Comparison of ENCODE assay signal across 15 cellular contexts in the genomic region with DNA sequence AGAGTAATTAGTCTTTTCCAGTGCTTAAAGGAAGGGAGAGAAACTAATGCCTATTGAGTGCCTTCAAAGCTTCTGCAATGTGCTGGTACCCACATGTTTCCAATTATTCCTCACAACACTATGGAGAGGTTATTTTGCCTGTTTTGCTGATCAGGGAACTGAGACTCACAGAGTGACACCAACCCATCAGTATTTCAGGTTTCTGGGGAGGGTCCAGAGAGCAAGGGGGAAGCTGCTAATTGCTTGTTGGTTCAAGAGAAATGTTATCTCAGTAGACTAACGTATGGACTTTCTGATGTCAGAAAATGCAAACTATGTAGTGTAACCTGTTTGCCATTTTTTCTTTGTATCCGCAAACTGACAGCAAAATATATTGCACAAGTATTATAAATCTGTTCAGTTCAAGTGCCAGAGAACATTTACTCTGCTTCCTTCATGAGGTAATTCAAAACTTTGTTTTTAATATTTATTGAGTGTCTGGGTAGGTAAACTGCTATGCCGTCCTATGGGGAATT.
DNase-seq lines count a peak whose midpoint lies in the region; ATAC-seq and TF ChIP-seq lines count a peak whose summit lies in the region.
"Had no signal": no experiment of that assay in that cellular context is flagged by ENCODE, and none has a peak within 500 bp of the region (broad histone marks: within the 10 kb centered on the region; RNA-seq: fewer than 3 reads in every experiment).

No MANE protein-coding gene starts in this region.

- no peak overlapping the region for H2BK120ac ChIP-seq in trophoblast cell (ENCODE audit: insufficient read depth, low read length, poor library complexity)

- H3K79me1 ChIP-seq in trophoblast cell (ENCODE audit: low read length), result peaks cover 50% of the 10 kb centered on the region

- no peak overlapping the region for H3K23ac ChIP-seq in trophoblast cell (ENCODE audit: low read length)

- no peak overlapping the region for H2AK5ac ChIP-seq in trophoblast cell (ENCODE audit: low read length)

- H3K4me3 ChIP-seq in SK-N-SH (ENCODE audit: low read depth in 2 of 2, low read length in 1 of 2), result no peak overlapping the region
- no peak overlapping the region for H3K4me3 ChIP-seq in hepatocyte
- no peak overlapping the region for H3K4me3 ChIP-seq in trophoblast cell (ENCODE audit: low read depth, low read length)
- H3K4me3 ChIP-seq in suprapubic skin, result no peak overlapping the region
- H3K4me3 ChIP-seq: BLaER1, HAP-1 had no signal

- H3K27ac Mint-ChIP-seq in endothelial cell (ENCODE audit: unreplicated experiment), result no peak overlapping the region
- H3K27ac Mint-ChIP-seq: CD14-positive monocyte; CD4-positive, alpha-beta memory T cell had no signal

- H2BK12ac ChIP-seq in trophoblast cell (ENCODE audit: low read length), result no peak overlapping the region

- peak overlapping the region in 1 of 2 experiments; percentile 1; a peak in 1 of 4 replicates for H3K27ac ChIP-seq in SK-N-SH (ENCODE audit: low read depth in 2 of 2, low read length in 1 of 2)
- peak overlapping the region; percentile 65 for H3K27ac ChIP-seq in hepatocyte
- peak overlapping the region; percentile 72 for H3K27ac ChIP-seq in trophoblast cell (ENCODE audit: low read depth, low read length)
- H3K27ac ChIP-seq in suprapubic skin, result no peak overlapping the region
- H3K27ac ChIP-seq: BLaER1 had no signal

- peaks cover 2% of the 10 kb centered on the region for H3K27me3 Mint-ChIP-seq in endothelial cell (ENCODE audit: unreplicated experiment)

- H4K12ac ChIP-seq in trophoblast cell (ENCODE audit: low read depth, low read length), result no peak overlapping the region

- H3K4ac ChIP-seq in trophoblast cell (ENCODE audit: low read depth, low read length), result no peak overlapping the region

- H3K4me1 ChIP-seq in SK-N-SH (ENCODE audit: control insufficient read depth in 1 of 2, insufficient read depth in 2 of 2, low read depth in 1 of 2, low read length in 1 of 2), result peaks cover 0 to 34% of the 10 kb centered on the region in 2 experiments; a peak in 2 of 4 replicates
- H3K4me1 ChIP-seq in hepatocyte (ENCODE audit: insufficient read depth), result peaks cover 36% of the 10 kb centered on the region
- peaks cover 28 to 33% of the 10 kb centered on the region in 2 experiments for H3K4me1 ChIP-seq in trophoblast cell (ENCODE audit: control insufficient read depth in 1 of 2, insufficient read depth in 2 of 2, low read length in 2 of 2)
- peaks cover 8% of the 10 kb centered on the region for H3K4me1 ChIP-seq in suprapubic skin

- CTCF ChIA-PET in SK-N-SH (lab: Yijun Ruan, JAX), result interaction anchor here (1.6 to 2.4 kb wide), 2 partner anchors 45 to 196 kb away, joined by 3 to 14 read pairs; no protein-coding TSS in a partner anchor

- H3K9me2 ChIP-seq in SK-N-SH (no peaks in the 10 kb centered on the region), hepatocyte (replicated peaks; ENCODE audit: insufficient read depth) (no peaks in the 10 kb centered on the region)

- H3K4me2 ChIP-seq in SK-N-SH (no peak overlapping the region), hepatocyte (peak overlapping the region; percentile 3), trophoblast cell (ENCODE audit: low read length) (peak overlapping the region; percentile 36)
- H3K4me2 ChIP-seq: BLaER1 had no signal

- H3K9ac ChIP-seq in SK-N-SH (no peak overlapping the region), trophoblast cell (ENCODE audit: low read length) (no peak overlapping the region)
- H3K9ac ChIP-seq: BLaER1 had no signal

- DNase-seq in SK-N-SH (peak; percentile 42), hepatocyte (ENCODE audit: low spot score) (no peak), trophoblast cell (peak; percentile 96 to 99), endothelial cell (ENCODE audit: low spot score) (no peak), NCI-H82 treated with DMSO at 0.1 percent for 48 hours (lab: John Stamatoyannopoulos, UW; ENCODE audit: unreplicated experiment) (no peak), suprapubic skin (ENCODE audit: low spot score in 2 of 2) (no peak)
- DNase-seq: 8988T; Calu3; CD4-positive, alpha-beta memory T cell; DMS79 treated with DMSO at 0.1 percent for 48 hours; GF-D8 had no signal

- no peak for TF ChIP-seq POLR2A in suprapubic skin (IDR thresholded peaks at IDR 0.05)

- H3K36me3 ChIP-seq in SK-N-SH (replicated peaks in 1 of 2; ENCODE audit: control insufficient read depth in 1 of 2, insufficient read depth in 2 of 2, low read length in 1 of 2), result no peaks in the 10 kb centered on the region
- H3K36me3 ChIP-seq in hepatocyte (replicated peaks; ENCODE audit: insufficient read depth, low read depth), result no peaks in the 10 kb centered on the region
- H3K36me3 ChIP-seq in trophoblast cell (ENCODE audit: control insufficient read depth in 1 of 2, insufficient read depth in 2 of 2, low read length in 2 of 2), result no peaks in the 10 kb centered on the region
- H3K36me3 ChIP-seq in suprapubic skin, result no peaks in the 10 kb centered on the region
- H3K36me3 ChIP-seq: BLaER1, HAP-1 had no signal

- H3F3A ChIP-seq in SK-N-SH (replicated peaks; ENCODE audit: insufficient read depth), result no peaks in the 10 kb centered on the region

- H3K14ac ChIP-seq in trophoblast cell (ENCODE audit: low read length), result no peak overlapping the region

- no peak overlapping the region for H3K4me3 Mint-ChIP-seq in endothelial cell (ENCODE audit: unreplicated experiment)
- H3K4me3 Mint-ChIP-seq: CD14-positive monocyte; CD4-positive, alpha-beta memory T cell had no signal

- H4K8ac ChIP-seq in trophoblast cell (ENCODE audit: low read depth, low read length), result no peak overlapping the region

- no peaks in the 10 kb centered on the region for H3K27me3 ChIP-seq in SK-N-SH (ENCODE audit: insufficient read depth)
- no peaks in the 10 kb centered on the region for H3K27me3 ChIP-seq in hepatocyte
- H3K27me3 ChIP-seq in trophoblast cell (ENCODE audit: insufficient read depth, low read length), result no peaks in the 10 kb centered on the region
- peaks cover 17% of the 10 kb centered on the region for H3K27me3 ChIP-seq in suprapubic skin
- H3K27me3 ChIP-seq: BLaER1 had no signal

- no peaks in the 10 kb centered on the region for H4K20me1 ChIP-seq in SK-N-SH (ENCODE audit: insufficient read depth)
- no peaks in the 10 kb centered on the region for H4K20me1 ChIP-seq in hepatocyte (ENCODE audit: insufficient read depth, poor library complexity, severe bottlenecking)
- H4K20me1 ChIP-seq: BLaER1 had no signal

- no peak overlapping the region for H3K18ac ChIP-seq in trophoblast cell (ENCODE audit: low read length)

- peaks cover 7% of the 10 kb centered on the region for H3K4me1 Mint-ChIP-seq in endothelial cell (ENCODE audit: unreplicated experiment)
- H3K4me1 Mint-ChIP-seq: CD14-positive monocyte; CD4-positive, alpha-beta memory T cell had no signal

- no peaks in the 10 kb centered on the region for H3K9me3 ChIP-seq in SK-N-SH
- H3K9me3 ChIP-seq in hepatocyte (ENCODE audit: low read depth), result no peaks in the 10 kb centered on the region
- H3K9me3 ChIP-seq in trophoblast cell (ENCODE audit: insufficient read depth, low read depth, low read length), result no peaks in the 10 kb centered on the region
- no peaks in the 10 kb centered on the region for H3K9me3 ChIP-seq in suprapubic skin
- H3K9me3 ChIP-seq: HAP-1 had no signal

- no peak for ATAC-seq in SK-N-SH treated with all-trans-retinoic acid at 6 μM for 48 hours

- TF ChIP-seq RAD21 in SK-N-SH (IDR thresholded peaks at IDR 0.05; ENCODE audit: low read length), result no peak

- no peak overlapping the region for H2AFZ ChIP-seq in SK-N-SH (ENCODE audit: low read depth)
- H2AFZ ChIP-seq in hepatocyte, result no peak overlapping the region
- H2AFZ ChIP-seq in trophoblast cell (ENCODE audit: insufficient read depth, low read length, poor library complexity), result no peak overlapping the region

- H2BK5ac ChIP-seq in trophoblast cell (ENCODE audit: low read depth, low read length, poor library complexity), result no peak overlapping the region

- H3K79me2 ChIP-seq in SK-N-SH (ENCODE audit: insufficient read depth), result no peaks in the 10 kb centered on the region
- H3K79me2 ChIP-seq in hepatocyte, result no peaks in the 10 kb centered on the region
- peaks cover 8% of the 10 kb centered on the region for H3K79me2 ChIP-seq in trophoblast cell (ENCODE audit: control insufficient read depth, insufficient read depth, low read length, poor library complexity)

- TF ChIP-seq EP300 in SK-N-SH (IDR thresholded peaks at IDR 0.05; ENCODE audit: borderline replicate concordance in 1 of 2, low read depth in 1 of 2, low read length in 1 of 2) (no peak), suprapubic skin (IDR thresholded peaks at IDR 0.05) (no peak)

- TF ChIP-seq CTCF in SK-N-SH (IDR thresholded peaks at IDR 0.05) (no peak), hepatocyte (IDR thresholded peaks at IDR 0.05; ENCODE audit: poor library complexity) (no peak), endothelial cell (IDR thresholded peaks at IDR 0.05; ENCODE audit: unreplicated experiment) (no peak), suprapubic skin (IDR thresholded peaks at IDR 0.05) (no peak)

- no peaks in the 10 kb centered on the region for H3K9me3 Mint-ChIP-seq in endothelial cell (ENCODE audit: unreplicated experiment)

- H3K36me3 Mint-ChIP-seq in endothelial cell (ENCODE audit: low read depth, unreplicated experiment), result no peaks in the 10 kb centered on the region
- H3K36me3 Mint-ChIP-seq: CD14-positive monocyte; CD4-positive, alpha-beta memory T cell had no signal

- POLR2A ChIA-PET in SK-N-SH (lab: Yijun Ruan, JAX), result no interaction called here

- H4K91ac ChIP-seq in trophoblast cell (ENCODE audit: low read depth, low read length), result no peak overlapping the region

- 66% methylated on average over 3 of the region's 3 CpGs for WGBS in SK-N-SH (ENCODE audit: low lambda C conversion rate)
- WGBS in hepatocyte (ENCODE audit: low lambda C conversion rate, missing lambda C conversion rate), result 23% methylated on average over 3 of the region's 3 CpGs
- WGBS in trophoblast cell (ENCODE audit: extremely low coverage, insufficient coverage, insufficient read length), result no CpG with 5 or more reads among the region's 3 CpGs
- 35% methylated on average over 3 of the region's 3 CpGs for WGBS in suprapubic skin

TF ChIP-seq in SK-N-SH, 30 proteins besides CTCF, POLR2A, EP300 and RAD21 (continues in another document):
- no peak for TF ChIP-seq SMC3 (IDR thresholded peaks at IDR 0.05; ENCODE audit: low read depth, low read length)
- TF ChIP-seq, protein P1, sequence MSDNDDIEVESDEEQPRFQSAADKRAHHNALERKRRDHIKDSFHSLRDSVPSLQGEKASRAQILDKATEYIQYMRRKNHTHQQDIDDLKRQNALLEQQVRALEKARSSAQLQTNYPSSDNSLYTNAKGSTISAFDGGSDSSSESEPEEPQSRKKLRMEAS (IDR thresholded peaks at IDR 0.05; ENCODE audit: low read depth), result no peak
- TF ChIP-seq JUND (IDR thresholded peaks at IDR 0.05), result no peak
- no peak for TF ChIP-seq MXI1 (IDR thresholded peaks at IDR 0.05; ENCODE audit: low read depth, low read length)

Comparison
In these comparisons a context has a peak if more than half of its experiments do, and no peak if none do; other contexts are left out.
1. DNase-seq: peak in SK-N-SH (single experiment) and trophoblast cell (2 of 2); none in hepatocyte (single experiment), endothelial cell (single experiment), NCI-H82 treated with DMSO at 0.1 percent for 48 hours (single experiment) and suprapubic skin (0 of 2).